ENCODE assay signal across 8 cellular contexts in the genomic region with DNA sequence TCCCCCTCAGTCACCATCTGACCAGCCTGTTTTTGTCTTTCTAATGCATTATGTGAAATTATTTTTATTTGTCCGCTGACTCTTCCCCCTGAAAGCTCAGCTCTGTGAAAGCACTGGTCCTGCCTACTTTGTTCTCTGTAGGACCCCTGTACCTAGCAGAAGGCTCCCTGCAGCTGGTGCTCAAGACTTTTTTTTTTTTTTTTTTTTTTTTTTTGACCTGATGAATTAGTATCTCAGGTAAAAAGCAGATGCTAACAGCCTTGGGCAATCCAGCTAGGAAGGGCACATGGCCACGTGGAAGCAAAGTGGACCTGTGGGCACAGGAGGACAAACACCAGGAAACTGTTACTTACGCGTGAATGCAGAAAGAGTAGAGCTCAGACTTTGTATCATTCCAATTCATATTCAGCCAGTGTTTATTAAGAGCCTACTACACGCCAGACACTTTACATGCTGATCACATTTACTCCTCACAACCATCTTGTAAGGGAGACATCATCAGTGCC. TPM values are rescaled to one million over a fixed set of nuclear protein-coding genes. Genes with fewer than 3 reads are reported as not detected.
DNase-seq lines count a peak whose midpoint lies in the region; ATAC-seq and TF ChIP-seq lines count a peak whose summit lies in the region.

No MANE protein-coding gene starts in this region.

- no TSS peak for BruUV-seq in HCT116 (replicated peaks; lab: Mats Ljungman, UMichigan)

- H3K9ac ChIP-seq in HCT116 (ENCODE audit: low read length) (no peak overlapping the region), SK-N-MC (ENCODE audit: insufficient read length) (no peak overlapping the region)

- H3K4me2 ChIP-seq in HCT116 (ENCODE audit: low read length): peak overlapping the region; percentile 97

- no peaks in the 10 kb centered on the region for H4K20me1 ChIP-seq in HCT116 (ENCODE audit: insufficient read depth)

- peaks cover 16% of the 10 kb centered on the region; the same call in 1 of the 2 replicates for H3K79me2 ChIP-seq in HCT116 (ENCODE audit: insufficient read depth, low read length)

- H3K27me3 ChIP-seq in HCT116 (ENCODE audit: insufficient read depth, low read length): no peaks in the 10 kb centered on the region
- no peaks in the 10 kb centered on the region for H3K27me3 ChIP-seq in sigmoid colon

- POLR2A ChIA-PET in HCT116 (lab: Charles Lee): no interaction called here

- RAD21 ChIA-PET in HCT116 (lab: Charles Lee; ENCODE audit: low non-redundant PET in 1 of 2, low total read pairs in 2 of 2, uncharacterized antibody in 2 of 2, unreplicated experiment in 2 of 2): no interaction called here

- no peak for TF ChIP-seq EP300 in sigmoid colon (IDR thresholded peaks at IDR 0.05)

- no peak for ATAC-seq in HCT116
- ATAC-seq in HG03108 (IDR thresholded peaks at IDR 0.05; ENCODE audit: unreplicated experiment): no peak

- H3K36me3 ChIP-seq in HCT116 (ENCODE audit: control insufficient read depth in 1 of 2, insufficient read depth in 2 of 2, low read length in 2 of 2) (peaks cover 12 to 22% of the 10 kb centered on the region in 2 experiments; a peak in 2 of 4 replicates), SK-N-MC (ENCODE audit: insufficient read depth, low read length) (peaks cover 17% of the 10 kb centered on the region; the same call in 1 of the 2 replicates), sigmoid colon (peaks cover 12 to 47% (median 30%) of the 10 kb centered on the region in 4 donors)

- H3K9me3 ChIP-seq in HCT116 (ENCODE audit: control insufficient read depth in 1 of 2, insufficient read depth in 1 of 2, low read depth in 1 of 2, low read length in 2 of 2): no peaks in the 10 kb centered on the region
- H3K9me3 ChIP-seq in SK-N-MC (ENCODE audit: low read depth, low read length): no peaks in the 10 kb centered on the region
- H3K9me3 ChIP-seq in sigmoid colon: no peaks in the 10 kb centered on the region

- H2AFZ ChIP-seq in HCT116 (ENCODE audit: low read depth, low read length, poor library complexity, severe bottlenecking): no peak overlapping the region

- WGBS in sigmoid colon, 2 donors: 92 to 94% methylated on average over 5 of the region's 5 CpGs

- H3K9me2 ChIP-seq in HCT116 (ENCODE audit: insufficient read depth): no peaks in the 10 kb centered on the region

- H3K27ac ChIP-seq in HCT116 (ENCODE audit: low read depth, low read length): no peak overlapping the region
- H3K27ac ChIP-seq in SK-N-MC: no peak overlapping the region
- peak overlapping the region; percentile 75 to 83 (median 79) for H3K27ac ChIP-seq in sigmoid colon

- H3K4me1 ChIP-seq in HCT116 (ENCODE audit: control insufficient read depth in 1 of 2, insufficient read depth in 2 of 2, low read length in 2 of 2) (peaks cover 2 to 18% of the 10 kb centered on the region in 2 experiments; a peak in 3 of 4 replicates), sigmoid colon (peaks cover 0 to 27% (median 20%) of the 10 kb centered on the region in 4 donors)

- intact Hi-C loops in HCT116 (cut with micrococcal nuclease): no loop called here
- intact Hi-C loops in sigmoid colon (cut with DNase I): loop anchor here (5.0 kb wide), 2 partner anchors 44 to 59 kb away; a partner anchor contains a TSS

- TF ChIP-seq CTCF in HCT116 (IDR thresholded peaks at IDR 0.05 in 2 of 3, conservative IDR thresholded peaks at IDR 0.05 in 1 of 3; ENCODE audit: borderline replicate concordance in 1 of 3, insufficient read depth in 1 of 3, low read depth in 2 of 3, low read length in 2 of 3) (no peak), fibroblast of villous mesenchyme (IDR thresholded peaks at IDR 0.05; ENCODE audit: insufficient read depth, low read depth, low read length) (no peak), sigmoid colon (IDR thresholded peaks at IDR 0.05) (no peak), GM20000 (IDR thresholded peaks at IDR 0.05; ENCODE audit: extremely low read depth, missing control alignments) (no peak)

- TF ChIP-seq POLR2A in HCT116 (IDR thresholded peaks at IDR 0.05; ENCODE audit: borderline replicate concordance, extremely low read depth, insufficient read depth, insufficient read length): no peak
- no peak for TF ChIP-seq POLR2A in sigmoid colon (IDR thresholded peaks at IDR 0.05)

- H3K4me3 ChIP-seq in HCT116 (replicated peaks in 1 of 2; ENCODE audit: low read depth in 1 of 2, low read length in 2 of 2) (peak overlapping the region in 1 of 2 experiments; percentile 81; a peak in 2 of 4 replicates), SK-N-MC (peak overlapping the region; percentile 93), fibroblast of villous mesenchyme (ENCODE audit: low read depth, low read length) (peak overlapping the region; percentile 44), sigmoid colon (peak overlapping the region in 3 of 4 donors; percentile 92 to 96 (median 96))

- DNase-seq in HCT116 (ENCODE audit: low read depth, low spot score) (no peak), SK-N-MC (ENCODE audit: low read depth, low spot score) (no peak), fibroblast of villous mesenchyme (ENCODE audit: low read depth) (no peak), sigmoid colon (no peak), putamen (ENCODE audit: low spot score) (no peak), GM20000 (ENCODE audit: low spot score) (no peak)
- DNase-seq in stimulated activated naive CD4-positive, alpha-beta T cell treated with Interleukin-2 at 50 U/mL for 16 hours (lab: John Stamatoyannopoulos, UW): no peak

- CTCF ChIA-PET in HCT116 (lab: Charles Lee): interaction anchor here (0.7 kb wide), 1 partner anchor 672 kb away, joined by 4 read pairs; no protein-coding TSS in a partner anchor

- no peak for TF ChIP-seq RAD21 in HCT116 (IDR thresholded peaks at IDR 0.05; ENCODE audit: low read depth)

TF ChIP-seq in HCT116, 20 proteins besides CTCF, POLR2A, EP300 and RAD21:
- TF ChIP-seq ELF1 (IDR thresholded peaks at IDR 0.05; ENCODE audit: borderline replicate concordance, low read depth): no peak
- no peak for TF ChIP-seq SRF (IDR thresholded peaks at IDR 0.05; ENCODE audit: low read depth)
- TF ChIP-seq SP1 (IDR thresholded peaks at IDR 0.05; ENCODE audit: low read depth): no peak
- TF ChIP-seq ZFX (IDR thresholded peaks at IDR 0.05): no peak
- no peak for TF ChIP-seq EZH2 (IDR thresholded peaks at IDR 0.05)
- no peak for TF ChIP-seq CEBPB (IDR thresholded peaks at IDR 0.05; ENCODE audit: low read depth)
- no peak for TF ChIP-seq YY1 (IDR thresholded peaks at IDR 0.05; ENCODE audit: extremely low read depth, insufficient replicate concordance, low read depth, low read length)
- TF ChIP-seq SIN3A (IDR thresholded peaks at IDR 0.05; ENCODE audit: low read depth): no peak
- TF ChIP-seq EGR1 (IDR thresholded peaks at IDR 0.05; ENCODE audit: low read depth): no peak
- TF ChIP-seq TCF7L2 (IDR thresholded peaks at IDR 0.05; ENCODE audit: borderline replicate concordance, extremely low read depth, insufficient read depth, insufficient read length): no peak
TF ChIP-seq in HCT116: peak in this region for 0.

RNA-seq across cellular contexts. Expression of a gene that starts 0.6 kb away (rescaled TPM):
- 43.2 TPM for total RNA-seq in HCT116 (2021; ENCODE audit: unreplicated experiment)
- polyA plus RNA-seq in HCT116 (2012): 36.9 and 40.4 TPM in 2 replicates
- total RNA-seq in fibroblast of villous mesenchyme: 19.6 and 21.6 TPM in 2 replicates
- 10 to 100 TPM; 20.7 to 25.8 (median 23.6) TPM for total RNA-seq in sigmoid colon
- 10 to 100 TPM; 23.4 to 35.8 (median 31.2) TPM for polyA plus RNA-seq in sigmoid colon

RNA-seq across cellular contexts. Expression of a gene that starts 18.3 kb away (rescaled TPM):
- 45.8 TPM for total RNA-seq in HCT116 (2021; ENCODE audit: unreplicated experiment)
- polyA plus RNA-seq in HCT116 (2012): 48.3 and 52.0 TPM in 2 replicates
- total RNA-seq in fibroblast of villous mesenchyme: 48.3 and 52.7 TPM in 2 replicates
- 10 to 100 TPM; 17.2 to 42.5 (median 36.7) TPM for total RNA-seq in sigmoid colon
- 10 to 100 TPM; 19.2 to 66.3 (median 27.0) TPM for polyA plus RNA-seq in sigmoid colon

RNA-seq across cellular contexts. Expression of a gene that starts 23.6 kb away (rescaled TPM):
- 82.8 TPM for total RNA-seq in HCT116 (2021; ENCODE audit: unreplicated experiment)
- polyA plus RNA-seq in HCT116 (2012): 379 and 483 TPM in 2 replicates
- 28.9 and 41.6 TPM in 2 replicates for total RNA-seq in fibroblast of villous mesenchyme
- total RNA-seq in sigmoid colon: 10 to 100 TPM; 10.2 to 30.0 (median 24.9) TPM
- 10 to 100 TPM; 28.8 to 43.3 (median 38.4) TPM for polyA plus RNA-seq in sigmoid colon

RNA-seq across cellular contexts. Expression of a gene that starts 45.8 kb away (rescaled TPM):
- total RNA-seq in HCT116 (2021; ENCODE audit: unreplicated experiment) (94.9 TPM), fibroblast of villous mesenchyme (21.9 and 38.4 TPM in 2 replicates), sigmoid colon (1 to 10 TPM in 3 of 4 donors, under 1 TPM in 1; 0.33 to 3.9 (median 1.6) TPM)
- polyA plus RNA-seq in HCT116 (2012): 77.7 and 92.1 TPM in 2 replicates
- polyA plus RNA-seq in sigmoid colon: 10 to 100 TPM in 2 of 3 donors, 1 to 10 TPM in 1; 6.6 to 35.2 (median 12.9) TPM

RNA-seq across cellular contexts. Expression of a gene that starts 46.9 kb away (rescaled TPM):
- total RNA-seq in HCT116 (2021; ENCODE audit: unreplicated experiment): not detected
- polyA plus RNA-seq in HCT116 (2012): not detected in 2 replicates
- not detected in 2 replicates for total RNA-seq in fibroblast of villous mesenchyme
- total RNA-seq in sigmoid colon: not detected
- under 1 TPM; 0.23 to 0.60 (median 0.38) TPM for polyA plus RNA-seq in sigmoid colon

Comparison
In these comparisons a context has a peak if more than half of its experiments do, and no peak if none do; other contexts are left out.
1. H3K27ac ChIP-seq: peak in sigmoid colon (4 of 4); none in HCT116 (single experiment) and SK-N-MC (single experiment).